Comparison of ENCODE assay signal across 1 cellular context in genomic region chr1:156876281-156876680, GRCh38.
TF ChIP-seq lines count a peak whose summit lies in the region.

No MANE protein-coding gene starts in this region.

TF ChIP-seq in WTC11, 78 proteins besides CTCF, POLR2A, EP300 and RAD21 (continued from another document):
- TF ChIP-seq, protein P1, sequence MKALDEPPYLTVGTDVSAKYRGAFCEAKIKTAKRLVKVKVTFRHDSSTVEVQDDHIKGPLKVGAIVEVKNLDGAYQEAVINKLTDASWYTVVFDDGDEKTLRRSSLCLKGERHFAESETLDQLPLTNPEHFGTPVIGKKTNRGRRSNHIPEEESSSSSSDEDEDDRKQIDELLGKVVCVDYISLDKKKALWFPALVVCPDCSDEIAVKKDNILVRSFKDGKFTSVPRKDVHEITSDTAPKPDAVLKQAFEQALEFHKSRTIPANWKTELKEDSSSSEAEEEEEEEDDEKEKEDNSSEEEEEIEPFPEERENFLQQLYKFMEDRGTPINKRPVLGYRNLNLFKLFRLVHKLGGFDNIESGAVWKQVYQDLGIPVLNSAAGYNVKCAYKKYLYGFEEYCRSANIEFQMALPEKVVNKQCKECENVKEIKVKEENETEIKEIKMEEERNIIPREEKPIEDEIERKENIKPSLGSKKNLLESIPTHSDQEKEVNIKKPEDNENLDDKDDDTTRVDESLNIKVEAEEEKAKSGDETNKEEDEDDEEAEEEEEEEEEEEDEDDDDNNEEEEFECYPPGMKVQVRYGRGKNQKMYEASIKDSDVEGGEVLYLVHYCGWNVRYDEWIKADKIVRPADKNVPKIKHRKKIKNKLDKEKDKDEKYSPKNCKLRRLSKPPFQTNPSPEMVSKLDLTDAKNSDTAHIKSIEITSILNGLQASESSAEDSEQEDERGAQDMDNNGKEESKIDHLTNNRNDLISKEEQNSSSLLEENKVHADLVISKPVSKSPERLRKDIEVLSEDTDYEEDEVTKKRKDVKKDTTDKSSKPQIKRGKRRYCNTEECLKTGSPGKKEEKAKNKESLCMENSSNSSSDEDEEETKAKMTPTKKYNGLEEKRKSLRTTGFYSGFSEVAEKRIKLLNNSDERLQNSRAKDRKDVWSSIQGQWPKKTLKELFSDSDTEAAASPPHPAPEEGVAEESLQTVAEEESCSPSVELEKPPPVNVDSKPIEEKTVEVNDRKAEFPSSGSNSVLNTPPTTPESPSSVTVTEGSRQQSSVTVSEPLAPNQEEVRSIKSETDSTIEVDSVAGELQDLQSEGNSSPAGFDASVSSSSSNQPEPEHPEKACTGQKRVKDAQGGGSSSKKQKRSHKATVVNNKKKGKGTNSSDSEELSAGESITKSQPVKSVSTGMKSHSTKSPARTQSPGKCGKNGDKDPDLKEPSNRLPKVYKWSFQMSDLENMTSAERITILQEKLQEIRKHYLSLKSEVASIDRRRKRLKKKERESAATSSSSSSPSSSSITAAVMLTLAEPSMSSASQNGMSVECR (CRISPR knock-in tag; IDR thresholded peaks at IDR 0.05; ENCODE audit: borderline replicate concordance), result no peak
- TF ChIP-seq TP53 (CRISPR knock-in tag; IDR thresholded peaks at IDR 0.05) (0 out of 2 replicates have a peak, but pooled peaks have one; percentile 49), NFE2L1 (CRISPR knock-in tag; IDR thresholded peaks at IDR 0.05) (peak; percentile 51; the same call in 1 of the 2 replicates), ETV6 (CRISPR knock-in tag; IDR thresholded peaks at IDR 0.05) (no peak), TEAD4 (CRISPR knock-in tag; IDR thresholded peaks at IDR 0.05) (no peak), NR3C1 (CRISPR knock-in tag; conservative IDR thresholded peaks at IDR 0.05; ENCODE audit: low read depth) (no peak), ZNF138 (CRISPR knock-in tag; conservative IDR thresholded peaks at IDR 0.05) (0 out of 2 replicates have a peak, but pooled peaks have one; percentile 46), CREB1 (CRISPR knock-in tag; IDR thresholded peaks at IDR 0.05) (peak; percentile 70; the same call in 1 of the 2 replicates), RORB (CRISPR knock-in tag; IDR thresholded peaks at IDR 0.05) (no peak), E2F5 (CRISPR knock-in tag; IDR thresholded peaks at IDR 0.05) (no peak), MYBL2 (CRISPR knock-in tag; IDR thresholded peaks at IDR 0.05) (no peak), ATF2 (CRISPR knock-in tag; IDR thresholded peaks at IDR 0.05; ENCODE audit: borderline replicate concordance, low read depth) (no peak), TEAD1 (CRISPR knock-in tag; IDR thresholded peaks at IDR 0.05) (no peak), TCF7 (CRISPR knock-in tag; IDR thresholded peaks at IDR 0.05; ENCODE audit: low read depth) (no peak), SP1 (CRISPR knock-in tag; conservative IDR thresholded peaks at IDR 0.05) (no peak), JAZF1 (CRISPR knock-in tag; IDR thresholded peaks at IDR 0.05) (no peak), IRF2 (CRISPR knock-in tag; IDR thresholded peaks at IDR 0.05; ENCODE audit: borderline replicate concordance, low read depth) (no peak), ZNF671 (CRISPR knock-in tag; IDR thresholded peaks at IDR 0.05) (no peak), ZNF396 (CRISPR knock-in tag; IDR thresholded peaks at IDR 0.05; ENCODE audit: borderline replicate concordance) (no peak), ZNF423 (CRISPR knock-in tag; IDR thresholded peaks at IDR 0.05) (no peak), FOXP1 (CRISPR knock-in tag; IDR thresholded peaks at IDR 0.05; ENCODE audit: borderline replicate concordance) (peak; percentile 70; the same call in 1 of the 2 replicates), ZNF425 (CRISPR knock-in tag; conservative IDR thresholded peaks at IDR 0.05) (no peak), GTF2I (CRISPR knock-in tag; conservative IDR thresholded peaks at IDR 0.05) (no peak), ZMAT4 (CRISPR knock-in tag; IDR thresholded peaks at IDR 0.05) (no peak), MXD4 (CRISPR knock-in tag; IDR thresholded peaks at IDR 0.05; ENCODE audit: borderline replicate concordance) (no peak), NFYB (CRISPR knock-in tag; conservative IDR thresholded peaks at IDR 0.05; ENCODE audit: low read depth) (no peak), PREB (CRISPR knock-in tag; IDR thresholded peaks at IDR 0.05; ENCODE audit: borderline replicate concordance) (no peak)
- TF ChIP-seq, protein P2, sequence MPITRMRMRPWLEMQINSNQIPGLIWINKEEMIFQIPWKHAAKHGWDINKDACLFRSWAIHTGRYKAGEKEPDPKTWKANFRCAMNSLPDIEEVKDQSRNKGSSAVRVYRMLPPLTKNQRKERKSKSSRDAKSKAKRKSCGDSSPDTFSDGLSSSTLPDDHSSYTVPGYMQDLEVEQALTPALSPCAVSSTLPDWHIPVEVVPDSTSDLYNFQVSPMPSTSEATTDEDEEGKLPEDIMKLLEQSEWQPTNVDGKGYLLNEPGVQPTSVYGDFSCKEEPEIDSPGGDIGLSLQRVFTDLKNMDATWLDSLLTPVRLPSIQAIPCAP (CRISPR knock-in tag; IDR thresholded peaks at IDR 0.05), result no peak
- TF ChIP-seq, protein P3, sequence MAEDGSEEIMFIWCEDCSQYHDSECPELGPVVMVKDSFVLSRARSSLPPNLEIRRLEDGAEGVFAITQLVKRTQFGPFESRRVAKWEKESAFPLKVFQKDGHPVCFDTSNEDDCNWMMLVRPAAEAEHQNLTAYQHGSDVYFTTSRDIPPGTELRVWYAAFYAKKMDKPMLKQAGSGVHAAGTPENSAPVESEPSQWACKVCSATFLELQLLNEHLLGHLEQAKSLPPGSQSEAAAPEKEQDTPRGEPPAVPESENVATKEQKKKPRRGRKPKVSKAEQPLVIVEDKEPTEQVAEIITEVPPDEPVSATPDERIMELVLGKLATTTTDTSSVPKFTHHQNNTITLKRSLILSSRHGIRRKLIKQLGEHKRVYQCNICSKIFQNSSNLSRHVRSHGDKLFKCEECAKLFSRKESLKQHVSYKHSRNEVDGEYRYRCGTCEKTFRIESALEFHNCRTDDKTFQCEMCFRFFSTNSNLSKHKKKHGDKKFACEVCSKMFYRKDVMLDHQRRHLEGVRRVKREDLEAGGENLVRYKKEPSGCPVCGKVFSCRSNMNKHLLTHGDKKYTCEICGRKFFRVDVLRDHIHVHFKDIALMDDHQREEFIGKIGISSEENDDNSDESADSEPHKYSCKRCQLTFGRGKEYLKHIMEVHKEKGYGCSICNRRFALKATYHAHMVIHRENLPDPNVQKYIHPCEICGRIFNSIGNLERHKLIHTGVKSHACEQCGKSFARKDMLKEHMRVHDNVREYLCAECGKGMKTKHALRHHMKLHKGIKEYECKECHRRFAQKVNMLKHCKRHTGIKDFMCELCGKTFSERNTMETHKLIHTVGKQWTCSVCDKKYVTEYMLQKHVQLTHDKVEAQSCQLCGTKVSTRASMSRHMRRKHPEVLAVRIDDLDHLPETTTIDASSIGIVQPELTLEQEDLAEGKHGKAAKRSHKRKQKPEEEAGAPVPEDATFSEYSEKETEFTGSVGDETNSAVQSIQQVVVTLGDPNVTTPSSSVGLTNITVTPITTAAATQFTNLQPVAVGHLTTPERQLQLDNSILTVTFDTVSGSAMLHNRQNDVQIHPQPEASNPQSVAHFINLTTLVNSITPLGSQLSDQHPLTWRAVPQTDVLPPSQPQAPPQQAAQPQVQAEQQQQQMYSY (CRISPR knock-in tag; IDR thresholded peaks at IDR 0.05), result no peak
- TF ChIP-seq, protein P4, sequence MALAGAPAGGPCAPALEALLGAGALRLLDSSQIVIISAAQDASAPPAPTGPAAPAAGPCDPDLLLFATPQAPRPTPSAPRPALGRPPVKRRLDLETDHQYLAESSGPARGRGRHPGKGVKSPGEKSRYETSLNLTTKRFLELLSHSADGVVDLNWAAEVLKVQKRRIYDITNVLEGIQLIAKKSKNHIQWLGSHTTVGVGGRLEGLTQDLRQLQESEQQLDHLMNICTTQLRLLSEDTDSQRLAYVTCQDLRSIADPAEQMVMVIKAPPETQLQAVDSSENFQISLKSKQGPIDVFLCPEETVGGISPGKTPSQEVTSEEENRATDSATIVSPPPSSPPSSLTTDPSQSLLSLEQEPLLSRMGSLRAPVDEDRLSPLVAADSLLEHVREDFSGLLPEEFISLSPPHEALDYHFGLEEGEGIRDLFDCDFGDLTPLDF (CRISPR knock-in tag; IDR thresholded peaks at IDR 0.05), result no peak
